20 cellular contexts compared by ENCODE assay signal in genomic region chr2:70771446-70771845, GRCh38. TPM values are rescaled to one million over a fixed set of nuclear protein-coding genes. Genes with fewer than 3 reads are reported as not detected.
DNase-seq lines count a peak whose midpoint lies in the region; ATAC-seq lines count a peak whose summit lies in the region.
"Had no signal": no experiment of that assay in that cellular context is flagged by ENCODE, and none has a peak within 500 bp of the region (broad histone marks: within the 10 kb centered on the region; RNA-seq: fewer than 3 reads in every experiment).

No MANE protein-coding gene starts in this region.

- H3K4me3 Mint-ChIP-seq in activated CD8-positive, alpha-beta memory T cell treated with anti-CD3 and anti-CD28 coated beads, Interleukin-2, amount 10 ng/mL, durations not matched to agents 7 days and 5 days, result no peak overlapping the region
- H3K4me3 Mint-ChIP-seq: H9 had no signal

- no peak for DNase-seq in activated CD8-positive, alpha-beta memory T cell treated with anti-CD3 and anti-CD28 coated beads, Interleukin-2, amount 10 ng/mL, durations not matched to agents 7 days and 5 days
- no peak for DNase-seq in activated CD8-positive, alpha-beta memory T cell treated with anti-CD3 and anti-CD28 coated beads for 24 hours
- DNase-seq in midbrain (lab: John Stamatoyannopoulos, UW), result no peak
- DNase-seq in SHP77 (lab: John Stamatoyannopoulos, UW), result no peak
- no peak for DNase-seq in GM19238 (ENCODE audit: insufficient read length, low spot score)
- no peak for DNase-seq in 8988T
- DNase-seq: foreskin keratinocyte; H9; IMR-90; left colon; nucleus accumbens; stimulated activated CD4-positive, alpha-beta T cell treated with anti-CD3 and anti-CD28 coated beads, Interleukin-2, amount 100 ng/mL, for 48 hours; tibial artery; WERI-Rb-1 had no signal

- H3K4me1 Mint-ChIP-seq in activated CD8-positive, alpha-beta memory T cell treated with anti-CD3 and anti-CD28 coated beads, Interleukin-2, amount 10 ng/mL, durations not matched to agents 7 days and 5 days, result peaks cover 17% of the 10 kb centered on the region

- no peaks in the 10 kb centered on the region for H3K36me3 Mint-ChIP-seq in activated CD8-positive, alpha-beta memory T cell treated with anti-CD3 and anti-CD28 coated beads, Interleukin-2, amount 10 ng/mL, durations not matched to agents 7 days and 5 days

- no peak overlapping the region for H3K27ac Mint-ChIP-seq in activated CD8-positive, alpha-beta memory T cell treated with anti-CD3 and anti-CD28 coated beads, Interleukin-2, amount 10 ng/mL, durations not matched to agents 7 days and 5 days

- no peaks in the 10 kb centered on the region for H3K9me3 Mint-ChIP-seq in activated CD8-positive, alpha-beta memory T cell treated with anti-CD3 and anti-CD28 coated beads, Interleukin-2, amount 10 ng/mL, durations not matched to agents 7 days and 5 days (ENCODE audit: low read depth)
- H3K9me3 Mint-ChIP-seq: H9 had no signal

- peaks cover 87% of the 10 kb centered on the region for H3K27me3 Mint-ChIP-seq in activated CD8-positive, alpha-beta memory T cell treated with anti-CD3 and anti-CD28 coated beads, Interleukin-2, amount 10 ng/mL, durations not matched to agents 7 days and 5 days

- CTCF ChIA-PET in activated CD8-positive, alpha-beta memory T cell treated with anti-CD3 and anti-CD28 coated beads, Interleukin-2, amount 10 ng/mL, durations not matched to agents 7 days and 5 days (lab: Charles Lee), result no interaction called here

- ATAC-seq in activated CD8-positive, alpha-beta memory T cell treated with anti-CD3 and anti-CD28 coated beads, Interleukin-2, amount 10 ng/mL, durations not matched to agents 7 days and 5 days, result peak; percentile 52
- ATAC-seq in GM21786 (IDR thresholded peaks at IDR 0.05; ENCODE audit: unreplicated experiment) (peak; percentile 59), HG03196 (IDR thresholded peaks at IDR 0.05; ENCODE audit: unreplicated experiment) (peak; percentile 63)
- ATAC-seq: foreskin keratinocyte, left colon had no signal

RNA-seq across cellular contexts. Expression of gene ADD2, which starts 3.4 kb away (rescaled TPM):
- 1 to 10 TPM in 1 of 2 experiments, under 1 TPM in 1; 0.45 to 1.2 TPM for total RNA-seq in activated CD8-positive, alpha-beta memory T cell treated with anti-CD3 and anti-CD28 coated beads, Interleukin-2, amount 10 ng/mL, durations not matched to agents 7 days and 5 days
- total RNA-seq: IMR-90 had no signal

RNA-seq across cellular contexts. Expression of gene FIGLA, which starts 19.0 kb away (rescaled TPM):
- total RNA-seq in activated CD8-positive, alpha-beta memory T cell treated with anti-CD3 and anti-CD28 coated beads, Interleukin-2, amount 10 ng/mL, durations not matched to agents 7 days and 5 days, result not detected
- total RNA-seq: A673, ascending aorta, chondrocyte, foreskin keratinocyte, H9, IMR-90, left colon, mononuclear cell had no signal

RNA-seq across cellular contexts. Expression of gene CLEC4F, which starts 49.0 kb away (rescaled TPM):
- total RNA-seq in activated CD8-positive, alpha-beta memory T cell treated with anti-CD3 and anti-CD28 coated beads, Interleukin-2, amount 10 ng/mL, durations not matched to agents 7 days and 5 days, result not detected
- total RNA-seq: ascending aorta, chondrocyte, foreskin keratinocyte, H9, IMR-90 had no signal
